14 cellular contexts compared by ENCODE assay signal in the genomic region with DNA sequence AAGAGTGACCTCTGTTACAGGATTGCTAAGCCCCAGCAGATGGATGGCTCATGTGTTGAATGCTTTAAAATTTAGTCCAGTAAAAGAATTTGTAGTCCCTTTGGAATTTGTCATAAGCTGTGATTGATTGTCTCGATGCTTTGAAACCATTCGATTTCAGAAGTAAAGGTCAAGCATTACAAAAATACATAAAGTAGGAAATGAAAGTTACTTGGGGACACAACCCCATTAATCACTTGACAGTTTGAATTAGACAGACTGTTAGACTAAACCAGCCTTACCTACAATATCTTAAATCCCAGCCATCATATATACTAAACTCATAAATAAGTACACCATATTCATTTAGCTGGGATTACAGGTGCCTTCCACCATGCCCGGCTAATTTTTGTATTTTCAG.
"Had no signal": no experiment of that assay in that cellular context is flagged by ENCODE, and none has a peak within 500 bp of the region (broad histone marks: within the 10 kb centered on the region; RNA-seq: fewer than 3 reads in every experiment).

No MANE protein-coding gene starts in this region.

- H3K27me3 Mint-ChIP-seq: activated CD4-positive, alpha-beta T cell treated with anti-CD3 and anti-CD28 coated beads for 36 hours; activated naive CD8-positive, alpha-beta T cell treated with anti-CD3 and anti-CD28 coated beads, Interleukin-2, amount 10 ng/mL, durations not matched to agents 7 days and 5 days had no signal

- ATAC-seq: activated CD4-positive, alpha-beta T cell treated with anti-CD3 and anti-CD28 coated beads for 36 hours had no signal

- H3K4me3 Mint-ChIP-seq: activated CD4-positive, alpha-beta T cell treated with anti-CD3 and anti-CD28 coated beads for 36 hours; activated naive CD8-positive, alpha-beta T cell treated with anti-CD3 and anti-CD28 coated beads, Interleukin-2, amount 10 ng/mL, durations not matched to agents 7 days and 5 days had no signal

- H3K9me3 ChIP-seq: breast epithelium, tibial artery, vagina had no signal

- H3K9me3 Mint-ChIP-seq: activated naive CD8-positive, alpha-beta T cell treated with anti-CD3 and anti-CD28 coated beads, Interleukin-2, amount 10 ng/mL, durations not matched to agents 7 days and 5 days had no signal

- H3K27ac ChIP-seq: breast epithelium, tibial artery, vagina had no signal

- H3K36me3 ChIP-seq: breast epithelium had no signal

- H3K27ac Mint-ChIP-seq: activated CD4-positive, alpha-beta T cell treated with anti-CD3 and anti-CD28 coated beads for 36 hours; activated naive CD8-positive, alpha-beta T cell treated with anti-CD3 and anti-CD28 coated beads, Interleukin-2, amount 10 ng/mL, durations not matched to agents 7 days and 5 days had no signal

- H3K4me3 ChIP-seq: breast epithelium, tibial artery, vagina had no signal

- DNase-seq: activated CD4-positive, alpha-beta T cell treated with anti-CD3 and anti-CD28 coated beads for 36 hours; activated effector memory CD4-positive, alpha-beta T cell treated with Interleukin-2 at 50 U/mL for 16 hours; activated naive CD8-positive, alpha-beta T cell treated with anti-CD3 and anti-CD28 coated beads, Interleukin-2, amount 10 ng/mL, durations not matched to agents 7 days and 5 days; activated T-cell treated with anti-CD3 and anti-CD28 coated beads for 4 hours; aorta; dermis blood vessel endothelial cell; hippocampal formation; kidney glomerular epithelial cell; stimulated activated CD4-positive, alpha-beta T cell treated with anti-CD3 and anti-CD28 coated beads, Interleukin-15, amount 100 ng/mL, for 24 hours; stimulated activated CD4-positive, alpha-beta T cell treated with anti-CD3 and anti-CD28 coated beads, Interleukin-4, amount 100 ng/mL, for 24 hours; T-helper 9 cell; tibial artery had no signal

- H3K27me3 ChIP-seq: breast epithelium, tibial artery, vagina had no signal
